ENCODE assay signal across 26 cellular contexts in the genomic region with DNA sequence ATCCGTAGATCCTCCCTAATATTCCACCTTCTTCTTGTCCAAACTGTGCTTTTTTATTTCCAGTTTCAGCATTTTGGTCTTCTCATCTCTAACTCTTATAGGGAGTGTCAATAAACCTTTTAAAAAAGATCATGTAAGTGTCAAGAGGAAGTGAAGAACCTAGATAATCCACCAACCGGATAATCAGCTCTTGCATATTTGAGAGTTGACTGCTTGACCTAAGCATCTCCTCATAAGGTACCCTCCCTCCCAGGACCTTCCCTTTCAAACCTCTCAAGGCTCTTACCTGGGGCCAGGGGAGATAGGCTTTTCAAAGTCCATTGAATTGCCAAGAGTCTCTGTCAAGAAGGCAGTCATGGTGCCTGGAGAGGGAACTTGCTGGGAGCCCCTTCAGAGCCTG. TPM values are rescaled to one million over a fixed set of nuclear protein-coding genes. Genes with fewer than 3 reads are reported as not detected.
DNase-seq lines count a peak whose midpoint lies in the region; ATAC-seq and TF ChIP-seq lines count a peak whose summit lies in the region.
"Had no signal": no experiment of that assay in that cellular context is flagged by ENCODE, and none has a peak within 500 bp of the region (broad histone marks: within the 10 kb centered on the region; RNA-seq: fewer than 3 reads in every experiment).

No MANE protein-coding gene starts in this region.

- H3K9me3 Mint-ChIP-seq in MCF 10A (ENCODE audit: unreplicated experiment) = no peaks in the 10 kb centered on the region
- H3K9me3 Mint-ChIP-seq in progenitor cell of endocrine pancreas (ENCODE audit: low read depth) = no peaks in the 10 kb centered on the region
- H3K9me3 Mint-ChIP-seq: activated naive CD4-positive, alpha-beta T cell treated with anti-CD3 and anti-CD28 coated beads, Interleukin-2, amount 10 ng/mL, durations not matched to agents 7 days and 5 days had no signal

- H3K36me3 ChIP-seq in breast epithelium (no peaks in the 10 kb centered on the region), esophagus (ENCODE audit: control insufficient read depth in 2 of 2, insufficient read depth in 2 of 2, low read length in 1 of 2) (peaks cover 0 to 1% of the 10 kb centered on the region in 2 donors), mesendoderm (ENCODE audit: control insufficient read depth, insufficient read depth, low read length) (no peaks in the 10 kb centered on the region)
- H3K36me3 ChIP-seq: BE2C, heart left ventricle, sigmoid colon had no signal

- H3K27ac ChIP-seq in breast epithelium (peak overlapping the region; percentile 87 to 94), esophagus (ENCODE audit: low read depth in 2 of 2, low read length in 1 of 2) (peak overlapping the region; percentile 88 to 95), mesendoderm (ENCODE audit: low read depth, low read length) (no peak overlapping the region)
- H3K27ac ChIP-seq: heart left ventricle, sigmoid colon had no signal

- H3K27me3 ChIP-seq in breast epithelium (no peaks in the 10 kb centered on the region), esophagus (ENCODE audit: control insufficient read depth in 1 of 2, insufficient read depth in 2 of 2, low read length in 2 of 2) (no peaks in the 10 kb centered on the region), mesendoderm (ENCODE audit: insufficient read depth, low read length, poor library complexity) (no peaks in the 10 kb centered on the region)
- H3K27me3 ChIP-seq: BE2C, sigmoid colon had no signal

- CTCF ChIA-PET in MCF 10A (lab: Yijun Ruan, JAX) = no interaction called here

- H3K56ac ChIP-seq in mesendoderm (ENCODE audit: low read length) = no peak overlapping the region

- no peak for TF ChIP-seq POLR2A in breast epithelium (IDR thresholded peaks at IDR 0.05)

- no peaks in the 10 kb centered on the region for H3K79me2 ChIP-seq in mesendoderm (ENCODE audit: control insufficient read depth, insufficient read depth, low read length)

- no peaks in the 10 kb centered on the region for H3K36me3 Mint-ChIP-seq in MCF 10A (ENCODE audit: insufficient read depth, unreplicated experiment)
- peaks cover 3% of the 10 kb centered on the region for H3K36me3 Mint-ChIP-seq in progenitor cell of endocrine pancreas (ENCODE audit: insufficient read depth)
- H3K36me3 Mint-ChIP-seq: activated naive CD4-positive, alpha-beta T cell treated with anti-CD3 and anti-CD28 coated beads, Interleukin-2, amount 10 ng/mL, durations not matched to agents 7 days and 5 days had no signal

- H3K9me3 ChIP-seq in breast epithelium (no peaks in the 10 kb centered on the region), esophagus (ENCODE audit: control insufficient read depth in 2 of 2, insufficient read depth in 1 of 2, low read depth in 1 of 2, low read length in 1 of 2) (no peaks in the 10 kb centered on the region)
- H3K9me3 ChIP-seq: BE2C, heart left ventricle, sigmoid colon, SK-N-SH had no signal

- TF ChIP-seq CTCF in breast epithelium (IDR thresholded peaks at IDR 0.05) (no peak), MCF 10A (IDR thresholded peaks at IDR 0.05; ENCODE audit: unreplicated experiment) (no peak), progenitor cell of endocrine pancreas (IDR thresholded peaks at IDR 0.05; ENCODE audit: unreplicated experiment) (no peak)

- no TSS peak for BruUV-seq in MCF 10A (replicated peaks; lab: Mats Ljungman, UMichigan)

- no peak overlapping the region for H2BK5ac ChIP-seq in mesendoderm (ENCODE audit: low read length)

- intact Hi-C loops in breast epithelium (cut with DNase I; ENCODE audit: low total_unique reads) (no loop called here), MCF 10A (cut with micrococcal nuclease) (no loop called here)

- no peak overlapping the region for H2BK120ac ChIP-seq in mesendoderm (ENCODE audit: low read depth, low read length)

- POLR2A ChIA-PET in MCF 10A (lab: Yijun Ruan, JAX) = interaction anchor here (0.5 to 1.9 kb wide), 5 partner anchors 10 to 137 kb away, joined by 3 to 5 read pairs (median 4); no protein-coding TSS in a partner anchor

- no peak overlapping the region for H2BK15ac ChIP-seq in mesendoderm (replicated peaks; ENCODE audit: low read depth)

- H3K9ac ChIP-seq in mesendoderm (ENCODE audit: low read length) = no peak overlapping the region
- H3K9ac ChIP-seq: SK-N-SH had no signal

- DNase-seq in breast epithelium (ENCODE audit: low spot score in 2 of 2) (no peak), MCF 10A (ENCODE audit: unreplicated experiment) (no peak), progenitor cell of endocrine pancreas (ENCODE audit: low spot score, unreplicated experiment) (no peak), mesendoderm (no peak), ACHN (no peak)
- no peak for DNase-seq in activated CD4-positive, CD25-positive, alpha-beta regulatory T cell (lab: John Stamatoyannopoulos, UW)
- DNase-seq: activated CD4-positive, alpha-beta T cell treated with anti-CD3 and anti-CD28 coated beads, Interleukin-2, amount 10 ng/mL, durations not matched to agents 7 days and 5 days; activated CD8-positive, alpha-beta memory T cell treated with anti-CD3 and anti-CD28 coated beads, Interleukin-2, amount 10 ng/mL, durations not matched to agents 7 days and 5 days; activated naive CD4-positive, alpha-beta T cell treated with anti-CD3 and anti-CD28 coated beads, Interleukin-2, amount 10 ng/mL, durations not matched to agents 7 days and 5 days; amniotic stem cell; BE2C; COR-L47; cortex of kidney; EL; heart left ventricle; NCI-H1092; NCI-H2227 treated with DMSO at 0.1 percent for 48 hours; nephron progenitor cell; sigmoid colon; SK-N-SH; T-helper 2 cell had no signal

- H3K4ac ChIP-seq in mesendoderm (ENCODE audit: low read depth, low read length) = no peak overlapping the region

- no peak overlapping the region for H3K23ac ChIP-seq in mesendoderm (ENCODE audit: low read length)

- no peak overlapping the region for H4K8ac ChIP-seq in mesendoderm (ENCODE audit: low read depth, low read length)

- H3K79me1 ChIP-seq in mesendoderm (ENCODE audit: low read length) = no peaks in the 10 kb centered on the region

- H3K4me3 ChIP-seq in breast epithelium (peak overlapping the region in 2 of 3 donors; percentile 52), esophagus (ENCODE audit: low read depth in 1 of 2, low read length in 2 of 2) (peak overlapping the region; percentile 13 to 45), mesendoderm (ENCODE audit: low read length) (no peak overlapping the region)
- H3K4me3 ChIP-seq: heart left ventricle, sigmoid colon had no signal

- no peak overlapping the region for H3K27ac Mint-ChIP-seq in MCF 10A (ENCODE audit: low read depth, unreplicated experiment)
- peak overlapping the region; percentile 92 for H3K27ac Mint-ChIP-seq in progenitor cell of endocrine pancreas
- H3K27ac Mint-ChIP-seq: activated CD4-positive, alpha-beta T cell treated with anti-CD3 and anti-CD28 coated beads, Interleukin-2, amount 10 ng/mL, durations not matched to agents 7 days and 5 days; activated CD8-positive, alpha-beta memory T cell treated with anti-CD3 and anti-CD28 coated beads, Interleukin-2, amount 10 ng/mL, durations not matched to agents 7 days and 5 days; activated naive CD4-positive, alpha-beta T cell treated with anti-CD3 and anti-CD28 coated beads, Interleukin-2, amount 10 ng/mL, durations not matched to agents 7 days and 5 days; nephron progenitor cell had no signal

- H3K4me1 Mint-ChIP-seq in MCF 10A (ENCODE audit: insufficient read depth, unreplicated experiment) (peaks cover 21% of the 10 kb centered on the region), progenitor cell of endocrine pancreas (ENCODE audit: low read depth) (peaks cover 59% of the 10 kb centered on the region)
- H3K4me1 Mint-ChIP-seq: activated naive CD4-positive, alpha-beta T cell treated with anti-CD3 and anti-CD28 coated beads, Interleukin-2, amount 10 ng/mL, durations not matched to agents 7 days and 5 days; nephron progenitor cell had no signal

- H3K27me3 Mint-ChIP-seq in MCF 10A (ENCODE audit: insufficient read depth, unreplicated experiment) (no peaks in the 10 kb centered on the region), progenitor cell of endocrine pancreas (no peaks in the 10 kb centered on the region)

- no peak overlapping the region for H4K5ac ChIP-seq in mesendoderm (ENCODE audit: low read length)

- H3K4me1 ChIP-seq in breast epithelium (no peaks in the 10 kb centered on the region), esophagus (ENCODE audit: control insufficient read depth in 2 of 2, insufficient read depth in 2 of 2, low read length in 1 of 2) (peaks cover 0 to 3% of the 10 kb centered on the region in 2 donors), mesendoderm (ENCODE audit: control insufficient read depth, low read depth, low read length) (peaks cover 8% of the 10 kb centered on the region)
- H3K4me1 ChIP-seq: BE2C, sigmoid colon had no signal

- in situ Hi-C loops in ACHN (cut with HindIII; ENCODE audit: low pct_ligation_motif_present, low pct_unique_long_range_greater_than_20kb, low sequenced_read_pairs) = no loop called here

- H3K18ac ChIP-seq in mesendoderm (ENCODE audit: low read length) = no peak overlapping the region

- no peak overlapping the region for H2AK5ac ChIP-seq in mesendoderm (ENCODE audit: low read length)

- ATAC-seq in GM21723 (IDR thresholded peaks at IDR 0.05; ENCODE audit: unreplicated experiment) = no peak
- ATAC-seq: activated CD8-positive, alpha-beta memory T cell treated with anti-CD3 and anti-CD28 coated beads, Interleukin-2, amount 10 ng/mL, durations not matched to agents 7 days and 5 days; heart left ventricle; HepG2 had no signal

- WGBS in esophagus, 2 donors = 61 to 62% methylated on average over 2 of the region's 2 CpGs
- WGBS in mesendoderm (ENCODE audit: extremely low coverage, insufficient coverage, low lambda C conversion rate) = no CpG with 5 or more reads among the region's 2 CpGs

- no peak overlapping the region for H3K4me2 ChIP-seq in mesendoderm (ENCODE audit: low read length)
- H3K4me2 ChIP-seq: SK-N-SH had no signal

- H3K4me3 Mint-ChIP-seq in MCF 10A (ENCODE audit: unreplicated experiment) (no peak overlapping the region), progenitor cell of endocrine pancreas (ENCODE audit: low read depth) (peak overlapping the region; percentile 67)
- H3K4me3 Mint-ChIP-seq: activated CD4-positive, alpha-beta T cell treated with anti-CD3 and anti-CD28 coated beads, Interleukin-2, amount 10 ng/mL, durations not matched to agents 7 days and 5 days; activated CD8-positive, alpha-beta memory T cell treated with anti-CD3 and anti-CD28 coated beads, Interleukin-2, amount 10 ng/mL, durations not matched to agents 7 days and 5 days; activated naive CD4-positive, alpha-beta T cell treated with anti-CD3 and anti-CD28 coated beads, Interleukin-2, amount 10 ng/mL, durations not matched to agents 7 days and 5 days; nephron progenitor cell had no signal

RNA-seq across cellular contexts. Expression of gene EHF, which starts 0.7 kb away (rescaled TPM):
- total RNA-seq in breast epithelium (100 to 1,000 TPM in 2 of 3 donors, under 1 TPM in 1; 0.16 to 392 (median 132) TPM), MCF 10A (2022) (0.54 and 1.1 TPM in 2 replicates), progenitor cell of endocrine pancreas (17.9 and 18.6 TPM in 2 replicates)
- polyA plus RNA-seq in esophagus = 100 to 1,000 TPM; 115 to 121 TPM
- polyA plus RNA-seq in mesendoderm (2013, experiment 1 of 2) = 0.06 TPM
- polyA plus RNA-seq in mesendoderm (2013, experiment 2 of 2) = not detected
- total RNA-seq: A673, LHCN-M2 had no signal
- polyA plus RNA-seq: SK-N-SH had no signal
